Comparison of ENCODE assay signal across 9 cellular contexts in genomic region chr22:26360169-26360885, GRCh38.
A peak's percentile ranks its signal among the peaks of the same experiment; 100 is the strongest.
DNase-seq lines count a peak whose midpoint lies in the region; ATAC-seq, FAIRE-seq and TF ChIP-seq lines count a peak whose summit lies in the region.
"Had no signal": no experiment of that assay in that cellular context is flagged by ENCODE, and none has a peak within 500 bp of the region (broad histone marks: within the 10 kb centered on the region; RNA-seq: fewer than 3 reads in every experiment).

No MANE protein-coding gene starts in this region.

- peak; percentile 97 for TF ChIP-seq CTCF in CD8-positive, alpha-beta T cell (IDR thresholded peaks at IDR 0.05)
- TF ChIP-seq CTCF in OCI-LY1 (IDR thresholded peaks at IDR 0.05; ENCODE audit: low read length) = peak; percentile 90

- no peak overlapping the region for H3K27ac Mint-ChIP-seq in CD8-positive, alpha-beta T cell

- no peaks in the 10 kb centered on the region for H3F3A ChIP-seq in OCI-LY1 (ENCODE audit: insufficient read depth, low read length)

- H3K9me2 ChIP-seq in OCI-LY1 (ENCODE audit: low read depth, low read length) = no peaks in the 10 kb centered on the region

- H3K4me1 Mint-ChIP-seq in CD8-positive, alpha-beta T cell (ENCODE audit: low read depth) = peaks cover 8% of the 10 kb centered on the region

- H3K9me3 Mint-ChIP-seq in CD8-positive, alpha-beta T cell = no peaks in the 10 kb centered on the region

- no peaks in the 10 kb centered on the region for H4K20me1 ChIP-seq in OCI-LY1 (ENCODE audit: insufficient read depth, low read length)

- H3K36me3 ChIP-seq in CD8-positive, alpha-beta T cell (ENCODE audit: insufficient read depth, low read length) = no peaks in the 10 kb centered on the region
- H3K36me3 ChIP-seq in OCI-LY1 (ENCODE audit: insufficient read depth, low read length) (no peaks in the 10 kb centered on the region), mucosa of stomach (ENCODE audit: control insufficient read depth, insufficient read depth, low read length) (no peaks in the 10 kb centered on the region)

- H2AFZ ChIP-seq in OCI-LY1 (ENCODE audit: low read length) = no peak overlapping the region

- H3K27me3 Mint-ChIP-seq in CD8-positive, alpha-beta T cell (ENCODE audit: low read depth) = peaks cover 20% of the 10 kb centered on the region

- CTCF ChIA-PET in CD8-positive, alpha-beta T cell (lab: Charles Lee) = interaction anchor here (0.6 to 2.7 kb wide), 8 partner anchors 7 to 898 kb away, joined by 3 to 13 read pairs (median 4); no protein-coding TSS in a partner anchor

- DNase-seq in CD8-positive, alpha-beta T cell = peak; percentile 34 to 76 (median 51)
- peak; percentile 51 for DNase-seq in HTR-8/SVneo (ENCODE audit: insufficient read length, low spot score)
- peak; percentile 54 for DNase-seq in activated T-cell treated with anti-CD3 and anti-CD28 coated beads for 24 hours (ENCODE audit: low read depth)
- peak; percentile 37 for DNase-seq in stimulated activated CD8-positive, alpha-beta memory T cell treated with anti-CD3 and anti-CD28 coated beads, Interleukin-4, amount 100 ng/mL, for 24 hours (ENCODE audit: low read depth)

- peaks cover 7% of the 10 kb centered on the region for H3K4me1 ChIP-seq in CD8-positive, alpha-beta T cell (ENCODE audit: insufficient read depth, low read length)
- H3K4me1 ChIP-seq in OCI-LY1 (ENCODE audit: insufficient read depth, low read length, severe bottlenecking) = peaks cover 7% of the 10 kb centered on the region
- peaks cover 7% of the 10 kb centered on the region for H3K4me1 ChIP-seq in mucosa of stomach (ENCODE audit: control insufficient read depth, insufficient read depth, low read length)

- H3K9ac ChIP-seq in OCI-LY1 (ENCODE audit: low read length) (no peak overlapping the region), mucosa of stomach (ENCODE audit: low read length) (peak overlapping the region; percentile 48)

- H3K9me3 ChIP-seq in CD8-positive, alpha-beta T cell (ENCODE audit: low read length) = no peaks in the 10 kb centered on the region
- H3K9me3 ChIP-seq in OCI-LY1 (ENCODE audit: low read length) = no peaks in the 10 kb centered on the region
- no peaks in the 10 kb centered on the region for H3K9me3 ChIP-seq in mucosa of stomach (ENCODE audit: control insufficient read depth, low read length)

- intact Hi-C loops in CD8-positive, alpha-beta T cell (cut with DNase I, micrococcal nuclease) = loop anchor here (1.0 to 10.0 kb wide), 4 partner anchors 898 to 1644 kb away; partner anchors contain the start of gene MN1 (in 1 of the 2)

- no peak overlapping the region for H3K27ac ChIP-seq in CD8-positive, alpha-beta T cell (ENCODE audit: low read depth, low read length)
- no peak overlapping the region for H3K27ac ChIP-seq in OCI-LY1 (ENCODE audit: low read depth, low read length, poor library complexity, severe bottlenecking)

- peak overlapping the region; percentile 29 for H3K4me2 ChIP-seq in OCI-LY1 (ENCODE audit: low read length)

- H3K36me3 Mint-ChIP-seq in CD8-positive, alpha-beta T cell = no peaks in the 10 kb centered on the region

- ATAC-seq in CD8-positive, alpha-beta T cell = peak; percentile 79
- ATAC-seq in esophagus mucosa = peak; percentile 34
- ATAC-seq in GM18861 (IDR thresholded peaks at IDR 0.05; ENCODE audit: unreplicated experiment) = no peak

- no peaks in the 10 kb centered on the region for H3K79me2 ChIP-seq in OCI-LY1 (ENCODE audit: insufficient read depth, low read length)

- no peak overlapping the region for H3K4me3 ChIP-seq in CD8-positive, alpha-beta T cell (ENCODE audit: low read depth, low read length)
- H3K4me3 ChIP-seq in OCI-LY1 (ENCODE audit: low read depth, low read length, poor library complexity, severe bottlenecking) = no peak overlapping the region
- no peak overlapping the region for H3K4me3 ChIP-seq in mucosa of stomach (ENCODE audit: low read length)

- no peak for FAIRE-seq in HTR-8/SVneo (lab: Jason Lieb, UNC)
- FAIRE-seq: TTC549 had no signal

- H3K27me3 ChIP-seq in CD8-positive, alpha-beta T cell (ENCODE audit: insufficient read depth, low read length) = peaks cover 4% of the 10 kb centered on the region
- 0 out of 2 replicates have a peak, but pooled peaks cover 3% of the 10 kb centered on the region for H3K27me3 ChIP-seq in OCI-LY1 (ENCODE audit: insufficient read depth, low read length)
- no peaks in the 10 kb centered on the region for H3K27me3 ChIP-seq in mucosa of stomach (ENCODE audit: control insufficient read depth, insufficient read depth, low read length)

- POLR2A ChIA-PET in CD8-positive, alpha-beta T cell (lab: Charles Lee) = no interaction called here

- H3K4me3 Mint-ChIP-seq in CD8-positive, alpha-beta T cell = no peak overlapping the region
